ENCODE assay signal across 12 cellular contexts in the genomic region with DNA sequence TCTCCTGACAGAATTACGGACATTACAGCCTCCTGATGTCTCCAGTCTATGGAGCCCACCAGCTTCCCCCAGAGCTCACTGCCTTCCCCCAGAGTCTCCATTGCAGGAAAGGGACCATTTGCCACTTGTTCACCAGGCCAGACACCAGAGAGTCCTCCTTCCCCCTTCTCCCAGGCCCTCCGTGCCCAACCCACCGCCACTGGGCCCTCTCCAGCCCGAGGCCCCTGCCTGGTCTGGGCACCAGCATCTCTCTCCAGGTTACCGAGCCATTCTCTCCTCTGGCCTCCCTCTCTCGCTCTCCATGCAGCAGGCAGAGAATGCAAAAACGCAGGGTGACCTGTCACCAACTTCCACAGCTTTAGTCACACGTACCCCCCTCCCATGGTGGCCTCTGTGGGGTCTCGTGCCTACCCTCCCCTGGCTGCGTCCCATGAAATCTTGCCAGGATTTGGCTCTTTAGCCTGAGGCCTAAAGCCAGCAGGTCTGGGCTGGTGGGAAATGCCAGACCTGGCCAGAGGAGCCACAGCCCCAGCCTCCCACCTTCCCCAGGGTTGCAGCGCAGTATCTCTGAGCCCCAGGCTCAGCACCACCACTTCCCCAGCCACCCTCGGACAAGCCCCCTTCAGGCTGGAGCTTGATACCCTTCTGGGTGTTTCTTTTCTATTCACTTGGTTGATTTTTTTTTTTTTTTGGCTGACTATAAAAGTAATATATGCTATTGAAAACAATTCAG. TPM values are rescaled to one million over a fixed set of nuclear protein-coding genes. Genes with fewer than 3 reads are reported as not detected.
DNase-seq lines count a peak whose midpoint lies in the region; TF ChIP-seq lines count a peak whose summit lies in the region.
"Had no signal": no experiment of that assay in that cellular context is flagged by ENCODE, and none has a peak within 500 bp of the region (broad histone marks: within the 10 kb centered on the region; RNA-seq: fewer than 3 reads in every experiment).

No MANE protein-coding gene starts in this region.

- POLR2A ChIA-PET in CD4-positive, alpha-beta memory T cell (lab: Charles Lee; ENCODE audit: partially characterized antibody) = no interaction called here

- H3K36me3 ChIP-seq in HUES6 (ENCODE audit: control insufficient read depth, insufficient read depth, low read length) (no peaks in the 10 kb centered on the region), brain microvascular endothelial cell (replicated peaks) (no peaks in the 10 kb centered on the region), mesendoderm (ENCODE audit: control insufficient read depth, insufficient read depth, low read length) (no peaks in the 10 kb centered on the region)
- H3K36me3 ChIP-seq in CD4-positive, alpha-beta memory T cell (ENCODE audit: insufficient read depth, low read length) = no peaks in the 10 kb centered on the region

- H4K8ac ChIP-seq in mesendoderm (ENCODE audit: low read depth, low read length) = no peak overlapping the region

- peaks cover 8% of the 10 kb centered on the region for H3K27me3 Mint-ChIP-seq in T-helper 2 cell treated with Interferon-gamma antibody and Interleukin-4, amounts not matched to agents 5 μg/mL and 100 μg/mL, for 36 hours (ENCODE audit: low read depth)
- no peaks in the 10 kb centered on the region for H3K27me3 Mint-ChIP-seq in CD4-positive, alpha-beta memory T cell
- H3K27me3 Mint-ChIP-seq: activated naive CD4-positive, alpha-beta T cell treated with anti-CD3 and anti-CD28 coated beads, Interleukin-2, amount 50 U/mL, for 24 hours had no signal

- WGBS in mesendoderm (ENCODE audit: extremely low coverage, insufficient coverage, low lambda C conversion rate) = no CpG with 5 or more reads among the region's 12 CpGs

- H2BK5ac ChIP-seq in mesendoderm (ENCODE audit: low read length) = peak overlapping the region; percentile 12

- H4K5ac ChIP-seq in mesendoderm (ENCODE audit: low read length) = no peak overlapping the region

- H3K4me1 Mint-ChIP-seq in T-helper 2 cell treated with Interferon-gamma antibody and Interleukin-4, amounts not matched to agents 5 μg/mL and 100 μg/mL, for 36 hours (ENCODE audit: low read depth) = no peaks in the 10 kb centered on the region
- no peaks in the 10 kb centered on the region for H3K4me1 Mint-ChIP-seq in CD4-positive, alpha-beta memory T cell
- H3K4me1 Mint-ChIP-seq: activated naive CD4-positive, alpha-beta T cell treated with anti-CD3 and anti-CD28 coated beads, Interleukin-2, amount 50 U/mL, for 24 hours had no signal

- H3K9me3 Mint-ChIP-seq in T-helper 2 cell treated with Interferon-gamma antibody and Interleukin-4, amounts not matched to agents 5 μg/mL and 100 μg/mL, for 36 hours = no peaks in the 10 kb centered on the region
- H3K9me3 Mint-ChIP-seq in CD4-positive, alpha-beta memory T cell = no peaks in the 10 kb centered on the region
- H3K9me3 Mint-ChIP-seq: activated naive CD4-positive, alpha-beta T cell treated with anti-CD3 and anti-CD28 coated beads, Interleukin-2, amount 50 U/mL, for 24 hours had no signal

- TF ChIP-seq CTCF in brain microvascular endothelial cell (IDR thresholded peaks at IDR 0.05; ENCODE audit: low read depth, low read length, missing control alignments) = no peak

- H2BK15ac ChIP-seq in mesendoderm (replicated peaks; ENCODE audit: low read depth) = no peak overlapping the region

- peak overlapping the region; percentile 1 for H3K18ac ChIP-seq in mesendoderm (ENCODE audit: low read length)

- CTCF ChIA-PET in CD4-positive, alpha-beta memory T cell (lab: Charles Lee; ENCODE audit: partially characterized antibody) = interaction anchor here (1.2 kb wide), 1 partner anchor 24 kb away, joined by 3 read pairs; no protein-coding TSS in a partner anchor

- H3K9ac ChIP-seq in HUES6 (ENCODE audit: low read length) (peak overlapping the region; percentile 39), mesendoderm (ENCODE audit: low read length) (peak overlapping the region; percentile 14)

- no peaks in the 10 kb centered on the region for H3K36me3 Mint-ChIP-seq in T-helper 2 cell treated with Interferon-gamma antibody and Interleukin-4, amounts not matched to agents 5 μg/mL and 100 μg/mL, for 36 hours (ENCODE audit: low read depth)
- no peaks in the 10 kb centered on the region for H3K36me3 Mint-ChIP-seq in CD4-positive, alpha-beta memory T cell
- H3K36me3 Mint-ChIP-seq: activated naive CD4-positive, alpha-beta T cell treated with anti-CD3 and anti-CD28 coated beads, Interleukin-2, amount 50 U/mL, for 24 hours had no signal

- peak overlapping the region; percentile 66 for H2AK5ac ChIP-seq in mesendoderm (ENCODE audit: low read length)

- no peak overlapping the region for H3K4me3 ChIP-seq in HUES6 (ENCODE audit: low read depth, low read length)
- H3K4me3 ChIP-seq in brain microvascular endothelial cell (ENCODE audit: low read depth, low read length) = peak overlapping the region; percentile 37
- H3K4me3 ChIP-seq in mesendoderm (ENCODE audit: low read length) = no peak overlapping the region
- H3K4me3 ChIP-seq in CD4-positive, alpha-beta memory T cell (ENCODE audit: low read length in 2 of 2) = no peak overlapping the region
- H3K4me3 ChIP-seq: GM12878 had no signal

- H3K4me3 Mint-ChIP-seq in T-helper 2 cell treated with Interferon-gamma antibody and Interleukin-4, amounts not matched to agents 5 μg/mL and 100 μg/mL, for 36 hours = no peak overlapping the region
- H3K4me3 Mint-ChIP-seq in CD4-positive, alpha-beta memory T cell = no peak overlapping the region
- H3K4me3 Mint-ChIP-seq: activated naive CD4-positive, alpha-beta T cell treated with anti-CD3 and anti-CD28 coated beads, Interleukin-2, amount 50 U/mL, for 24 hours had no signal

- H3K79me2 ChIP-seq in mesendoderm (ENCODE audit: control insufficient read depth, insufficient read depth, low read length) = no peaks in the 10 kb centered on the region

- H3K56ac ChIP-seq in mesendoderm (ENCODE audit: low read length) = peak overlapping the region; percentile 84

- no peak overlapping the region for H3K4me2 ChIP-seq in mesendoderm (ENCODE audit: low read length)

- H3K79me1 ChIP-seq in mesendoderm (ENCODE audit: low read length) = no peaks in the 10 kb centered on the region

- no peak overlapping the region for H3K27ac ChIP-seq in HUES6 (ENCODE audit: low read depth, low read length)
- H3K27ac ChIP-seq in brain microvascular endothelial cell = peak overlapping the region; percentile 70
- no peak overlapping the region for H3K27ac ChIP-seq in mesendoderm (ENCODE audit: low read depth, low read length)
- peak overlapping the region; percentile 98 for H3K27ac ChIP-seq in substantia nigra (ENCODE audit: low read depth, low read length, poor library complexity, severe bottlenecking)
- H3K27ac ChIP-seq in CD4-positive, alpha-beta memory T cell (ENCODE audit: low read depth, low read length) = no peak overlapping the region

- peak overlapping the region; percentile 0 for H3K4ac ChIP-seq in mesendoderm (ENCODE audit: low read depth, low read length)

- H3K23ac ChIP-seq in mesendoderm (ENCODE audit: low read length) = no peak overlapping the region

- no peaks in the 10 kb centered on the region for H3K27me3 ChIP-seq in HUES6 (ENCODE audit: control insufficient read depth, insufficient read depth, low read length)
- H3K27me3 ChIP-seq in brain microvascular endothelial cell (replicated peaks) = no peaks in the 10 kb centered on the region
- H3K27me3 ChIP-seq in mesendoderm (ENCODE audit: insufficient read depth, low read length, poor library complexity) = no peaks in the 10 kb centered on the region
- H3K27me3 ChIP-seq in CD4-positive, alpha-beta memory T cell (ENCODE audit: insufficient read depth, low read length) = no peaks in the 10 kb centered on the region

- DNase-seq in brain microvascular endothelial cell = no peak
- no peak for DNase-seq in mesendoderm
- peak in 4 of 49 donors; percentile 9 to 63 (median 34) for DNase-seq in substantia nigra (lab: John Stamatoyannopoulos, UW)
- DNase-seq in medulla oblongata (ENCODE audit: extremely low spot score) = no peak
- no peak for DNase-seq in T-helper 2 cell treated with Interferon-gamma antibody and Interleukin-4, amounts not matched to agents 5 μg/mL and 100 μg/mL, for 36 hours (ENCODE audit: low spot score)
- DNase-seq in NCI-H748 treated with DMSO at 0.1 percent for 48 hours (lab: John Stamatoyannopoulos, UW) = no peak
- DNase-seq in CD4-positive, alpha-beta memory T cell = no peak
- DNase-seq: activated CD8-positive, alpha-beta memory T cell treated with anti-CD3 and anti-CD28 coated beads for 24 hours; NCI-H524 had no signal

- no peak overlapping the region for H2BK120ac ChIP-seq in mesendoderm (ENCODE audit: low read depth, low read length)

- in situ Hi-C loops in brain microvascular endothelial cell (cut with HindIII; ENCODE audit: low pct_ligation_motif_present, low sequenced_read_pairs) = no loop called here

- intact Hi-C loops in CD4-positive, alpha-beta memory T cell (cut with micrococcal nuclease) = no loop called here

- no peaks in the 10 kb centered on the region for H3K9me3 ChIP-seq in HUES6 (ENCODE audit: control insufficient read depth, insufficient read depth, low read depth, low read length)
- no peaks in the 10 kb centered on the region for H3K9me3 ChIP-seq in CD4-positive, alpha-beta memory T cell (ENCODE audit: control insufficient read depth in 1 of 2, low read length in 2 of 2)

- peaks cover 61% of the 10 kb centered on the region for H3K4me1 ChIP-seq in HUES6 (ENCODE audit: control insufficient read depth, insufficient read depth, low read length)
- peaks cover 22% of the 10 kb centered on the region for H3K4me1 ChIP-seq in mesendoderm (ENCODE audit: control insufficient read depth, low read depth, low read length)
- no peaks in the 10 kb centered on the region for H3K4me1 ChIP-seq in CD4-positive, alpha-beta memory T cell (ENCODE audit: insufficient read depth, low read length)

- no peak overlapping the region for H3K27ac Mint-ChIP-seq in T-helper 2 cell treated with Interferon-gamma antibody and Interleukin-4, amounts not matched to agents 5 μg/mL and 100 μg/mL, for 36 hours
- no peak overlapping the region for H3K27ac Mint-ChIP-seq in CD4-positive, alpha-beta memory T cell
- H3K27ac Mint-ChIP-seq: activated naive CD4-positive, alpha-beta T cell treated with anti-CD3 and anti-CD28 coated beads, Interleukin-2, amount 50 U/mL, for 24 hours had no signal

RNA-seq across cellular contexts. Expression of gene SERPINH1, which starts 6.8 kb away (rescaled TPM):
- polyA plus RNA-seq in mesendoderm (2013, experiment 1 of 2) = 398 TPM
- 396 TPM for polyA plus RNA-seq in mesendoderm (2013, experiment 2 of 2)
- total RNA-seq in CD4-positive, alpha-beta memory T cell = 10 to 100 TPM; 15.6 to 16.2 TPM
- polyA plus RNA-seq in CD4-positive, alpha-beta memory T cell = 1 to 10 TPM; 1.1 to 7.1 TPM

RNA-seq across cellular contexts. Expression of gene GDPD5, which starts 29.5 kb away (rescaled TPM):
- polyA plus RNA-seq in mesendoderm (2013, experiment 1 of 2) = 10.9 TPM
- 11.4 TPM for polyA plus RNA-seq in mesendoderm (2013, experiment 2 of 2)
- 100 to 1,000 TPM; 141 to 160 TPM for total RNA-seq in CD4-positive, alpha-beta memory T cell
- 10 to 100 TPM; 11.0 to 30.0 TPM for polyA plus RNA-seq in CD4-positive, alpha-beta memory T cell

Comparison
In these comparisons a context has a peak if more than half of its experiments do, and no peak if none do; other contexts are left out.
1. H3K27ac ChIP-seq: peak in brain microvascular endothelial cell (single experiment) and substantia nigra (single experiment); none in HUES6 (single experiment), mesendoderm (single experiment) and CD4-positive, alpha-beta memory T cell (single experiment).